In genomic region chrX:42237956-42238355, GRCh38 we compare ENCODE assay signal across 25 cellular contexts.
DNase-seq lines count a peak whose midpoint lies in the region; ATAC-seq and TF ChIP-seq lines count a peak whose summit lies in the region.
"Had no signal": no experiment of that assay in that cellular context is flagged by ENCODE, and none has a peak within 500 bp of the region (broad histone marks: within the 10 kb centered on the region; RNA-seq: fewer than 3 reads in every experiment).

No MANE protein-coding gene starts in this region.

- in situ Hi-C loops in brain microvascular endothelial cell (cut with HindIII; ENCODE audit: low pct_ligation_motif_present, low sequenced_read_pairs) = no loop called here

- H3K9me3 ChIP-seq in SJCRH30 (replicated peaks) (no peaks in the 10 kb centered on the region), PC-9 (ENCODE audit: insufficient read depth, low read depth) (no peaks in the 10 kb centered on the region)
- H3K9me3 ChIP-seq: BE2C, HAP-1 had no signal

- no peak for ATAC-seq in HG02610 (IDR thresholded peaks at IDR 0.05; ENCODE audit: unreplicated experiment)
- no peak for ATAC-seq in HG02885 (IDR thresholded peaks at IDR 0.05; ENCODE audit: poor library complexity, unreplicated experiment)
- ATAC-seq: GM12878, GM23338 had no signal

- H3K36me3 ChIP-seq in SJCRH30 = no peaks in the 10 kb centered on the region
- no peaks in the 10 kb centered on the region for H3K36me3 ChIP-seq in brain microvascular endothelial cell (replicated peaks)
- no peaks in the 10 kb centered on the region for H3K36me3 ChIP-seq in PC-9 (ENCODE audit: low read depth)
- H3K36me3 ChIP-seq: BE2C, HAP-1 had no signal

- no peaks in the 10 kb centered on the region for H3K27me3 ChIP-seq in SJCRH30
- no peaks in the 10 kb centered on the region for H3K27me3 ChIP-seq in brain microvascular endothelial cell (replicated peaks)
- H3K27me3 ChIP-seq in PC-9 (ENCODE audit: insufficient read depth, low read depth) = no peaks in the 10 kb centered on the region
- H3K27me3 ChIP-seq: BE2C had no signal

- TF ChIP-seq CTCF in brain microvascular endothelial cell (IDR thresholded peaks at IDR 0.05; ENCODE audit: low read depth, low read length, missing control alignments) (no peak), PC-9 (conservative IDR thresholded peaks at IDR 0.05) (no peak)

- no peaks in the 10 kb centered on the region for H3F3A ChIP-seq in PC-9 (ENCODE audit: insufficient read depth, low read depth)

- H3K4me1 ChIP-seq in SJCRH30 (peaks cover 3% of the 10 kb centered on the region; the same call in 1 of the 2 replicates), PC-9 (replicated peaks; ENCODE audit: insufficient read depth) (no peaks in the 10 kb centered on the region)
- H3K4me1 ChIP-seq: BE2C, HAP-1 had no signal

- DNase-seq in SJCRH30 = peak; percentile 17 to 53
- peak; percentile 2 for DNase-seq in brain microvascular endothelial cell
- peak; percentile 0 for DNase-seq in iris pigment epithelial cell (ENCODE audit: low read depth)
- no peak for DNase-seq in amniotic stem cell (lab: John Stamatoyannopoulos, UW)
- no peak for DNase-seq in PC-9
- DNase-seq: BE2C; CD8-positive, alpha-beta memory T cell; DMS 273 treated with DMSO at 0.1 percent for 48 hours; DMS79; EL; GDM1; HFFc6; NCI-H1092 treated with DMSO at 0.1 percent for 48 hours; NCI-H1436; NCI-H187; NCI-H2107; NCI-H526 treated with DMSO at 0.1 percent for 48 hours; Right ventricle myocardium superior; RPMI8226 had no signal

- CTCF ChIA-PET in PC-9 (lab: Charles Lee) = no interaction called here

- peak overlapping the region; percentile 27; the same call in 1 of the 2 replicates for H3K27ac ChIP-seq in SJCRH30
- H3K27ac ChIP-seq in brain microvascular endothelial cell = no peak overlapping the region
- no peak overlapping the region for H3K27ac ChIP-seq in PC-9
- H3K27ac ChIP-seq: HL-60 had no signal

- no peaks in the 10 kb centered on the region for H3K9me2 ChIP-seq in PC-9 (ENCODE audit: insufficient read depth)

- no peak overlapping the region for H2AFZ ChIP-seq in PC-9
- H2AFZ ChIP-seq: GM23338 had no signal

- no peaks in the 10 kb centered on the region for H4K20me1 ChIP-seq in PC-9 (ENCODE audit: insufficient read depth)

- POLR2A ChIA-PET in PC-9 (lab: Charles Lee; ENCODE audit: unreplicated experiment) = interaction anchor here (0.6 kb wide), 1 partner anchor 203 kb away, joined by 5 read pairs; no protein-coding TSS in a partner anchor

- no peak overlapping the region for H3K4me2 ChIP-seq in PC-9
- H3K4me2 ChIP-seq: GM23338 had no signal

- H3K79me2 ChIP-seq in PC-9 (ENCODE audit: low read depth) = no peaks in the 10 kb centered on the region

- intact Hi-C loops in PC-9 (cut with micrococcal nuclease; ENCODE audit: unreplicated experiment) = no loop called here

- no peak overlapping the region for H3K4me3 ChIP-seq in SJCRH30
- H3K4me3 ChIP-seq in brain microvascular endothelial cell (ENCODE audit: low read depth, low read length) = no peak overlapping the region
- no peak overlapping the region for H3K4me3 ChIP-seq in PC-9
- H3K4me3 ChIP-seq: GM12878, GM23338, HAP-1 had no signal

- BruUV-seq in PC-9 (replicated peaks; lab: Mats Ljungman, UMichigan) = no TSS peak

Comparison
In these comparisons a context has a peak if more than half of its experiments do, and no peak if none do; other contexts are left out.
1. DNase-seq: peak in SJCRH30 (2 of 2), brain microvascular endothelial cell (single experiment) and iris pigment epithelial cell (single experiment); none in amniotic stem cell (single experiment) and PC-9 (0 of 2).